In the genomic region with DNA sequence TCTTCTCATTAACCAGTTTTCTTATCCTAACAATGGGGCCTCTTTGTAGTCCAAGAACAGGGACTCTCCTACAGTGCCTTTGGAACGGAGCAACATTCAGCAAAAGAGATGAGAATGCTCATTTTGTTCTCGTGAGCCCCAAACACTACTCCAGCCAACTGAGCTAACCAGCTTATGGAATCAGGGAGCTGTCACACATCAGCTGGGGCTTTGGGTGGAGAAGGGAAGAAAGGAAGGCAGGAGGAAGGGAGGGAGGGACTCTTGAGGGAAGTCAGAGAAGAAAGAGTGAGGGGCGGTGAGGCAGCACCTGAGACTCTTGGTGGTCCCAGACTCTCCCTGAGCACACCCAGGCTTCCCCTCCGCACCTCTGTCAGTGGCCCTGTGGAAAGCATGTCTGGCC, we compare ENCODE assay signal across 11 cellular contexts.
DNase-seq lines count a peak whose midpoint lies in the region; ATAC-seq and TF ChIP-seq lines count a peak whose summit lies in the region.
"Had no signal": no experiment of that assay in that cellular context is flagged by ENCODE, and none has a peak within 500 bp of the region (broad histone marks: within the 10 kb centered on the region; RNA-seq: fewer than 3 reads in every experiment).

No MANE protein-coding gene starts in this region.

- H3K27me3 ChIP-seq in mesenchymal stem cell (ENCODE audit: control insufficient read depth in 1 of 2, insufficient read depth in 1 of 2, low read length in 2 of 2), result no peaks in the 10 kb centered on the region
- no peaks in the 10 kb centered on the region for H3K27me3 ChIP-seq in subcutaneous abdominal adipose tissue (ENCODE audit: control insufficient read depth in 5 of 5, insufficient read depth in 4 of 5, low read length in 5 of 5)

- 84% methylated on average over 3 of the region's 4 CpGs for WGBS in mesenchymal stem cell

- peak overlapping the region; percentile 75 for H2AK5ac ChIP-seq in mesenchymal stem cell (ENCODE audit: low read length, severe bottlenecking)

- no peak overlapping the region for H3K9ac ChIP-seq in mesenchymal stem cell (ENCODE audit: low read length)
- H3K9ac ChIP-seq in subcutaneous abdominal adipose tissue (ENCODE audit: low read length in 5 of 5), result no peak overlapping the region

- peaks cover 33% of the 10 kb centered on the region for H3K79me1 ChIP-seq in mesenchymal stem cell (replicated peaks; ENCODE audit: low read length, poor library complexity, severe bottlenecking)

- CTCF ChIA-PET in RWPE1 (lab: Yijun Ruan, JAX), result interaction anchor here (0.6 to 1.3 kb wide), 5 partner anchors 45 to 1015 kb away, joined by 3 to 10 read pairs (median 3); no protein-coding TSS in a partner anchor

- H3K9me3 ChIP-seq in mesenchymal stem cell (ENCODE audit: control insufficient read depth, low read length) (no peaks in the 10 kb centered on the region), subcutaneous abdominal adipose tissue (ENCODE audit: control insufficient read depth in 5 of 5, low read length in 5 of 5) (no peaks in the 10 kb centered on the region)

- H3K36me3 ChIP-seq in mesenchymal stem cell (ENCODE audit: control insufficient read depth in 1 of 2, insufficient read depth in 2 of 2, low read depth in 1 of 2, low read length in 2 of 2) (peaks cover 3 to 24% of the 10 kb centered on the region in 2 experiments), subcutaneous abdominal adipose tissue (ENCODE audit: control insufficient read depth in 5 of 5, insufficient read depth in 5 of 5, low read length in 5 of 5) (peaks cover 0 to 14% (median 4%) of the 10 kb centered on the region in 5 donors)

- TF ChIP-seq CTCF in RWPE1 (conservative IDR thresholded peaks at IDR 0.05; ENCODE audit: low read depth), result no peak

- POLR2A ChIA-PET in RWPE1 (lab: Yijun Ruan, JAX; ENCODE audit: low non-redundant PET), result no interaction called here

- H2AFZ ChIP-seq in mesenchymal stem cell (ENCODE audit: low read depth, low read length), result no peak overlapping the region
- H2AFZ ChIP-seq: PC-9 had no signal

- no peak overlapping the region for H2BK5ac ChIP-seq in mesenchymal stem cell (ENCODE audit: low read depth, low read length, poor library complexity, severe bottlenecking)

- peak overlapping the region; percentile 83 for H3K27ac Mint-ChIP-seq in central memory CD8-positive, alpha-beta T cell (ENCODE audit: low read depth)
- H3K27ac Mint-ChIP-seq: dendritic cell treated with granulocyte-macrophage colony-stimulating factor and Interleukin-4, amounts not matched to agents 40 ng/mL and 50 ng/mL, for 4 days; WTC11 had no signal

- H3K4me1 Mint-ChIP-seq in central memory CD8-positive, alpha-beta T cell, result peaks cover 27% of the 10 kb centered on the region

- no peak overlapping the region for H2BK120ac ChIP-seq in mesenchymal stem cell (ENCODE audit: low read depth, low read length)

- H3K4me3 ChIP-seq in mesenchymal stem cell (ENCODE audit: insufficient read depth in 1 of 2, low read depth in 1 of 2, low read length in 2 of 2), result no peak overlapping the region
- no peak overlapping the region for H3K4me3 ChIP-seq in subcutaneous abdominal adipose tissue (ENCODE audit: low read depth in 1 of 5, low read length in 5 of 5)
- H3K4me3 ChIP-seq: K562, PC-9 had no signal

- H3K4me3 Mint-ChIP-seq in central memory CD8-positive, alpha-beta T cell, result no peak overlapping the region
- H3K4me3 Mint-ChIP-seq: dendritic cell treated with granulocyte-macrophage colony-stimulating factor and Interleukin-4, amounts not matched to agents 40 ng/mL and 50 ng/mL, for 4 days; WTC11 had no signal

- H3K14ac ChIP-seq in mesenchymal stem cell (ENCODE audit: low read length in 2 of 2), result peak overlapping the region in 1 of 2 experiments; percentile 31

- H4K91ac ChIP-seq in mesenchymal stem cell (ENCODE audit: low read length), result peak overlapping the region; percentile 84

- H3K4me1 ChIP-seq in mesenchymal stem cell (ENCODE audit: control insufficient read depth, insufficient read depth, low read depth, low read length) (peaks cover 31% of the 10 kb centered on the region), subcutaneous abdominal adipose tissue (ENCODE audit: control insufficient read depth in 5 of 5, insufficient read depth in 5 of 5, low read length in 5 of 5) (peaks cover 0 to 60% (median 27%) of the 10 kb centered on the region in 5 donors)

- H2BK12ac ChIP-seq in mesenchymal stem cell (ENCODE audit: low read length in 2 of 2), result peak overlapping the region in 1 of 2 experiments; percentile 93

- H3K4me2 ChIP-seq in mesenchymal stem cell (ENCODE audit: low read length, poor library complexity, severe bottlenecking), result no peak overlapping the region
- H3K4me2 ChIP-seq: PC-9 had no signal

- no peaks in the 10 kb centered on the region for H3K36me3 Mint-ChIP-seq in central memory CD8-positive, alpha-beta T cell (ENCODE audit: insufficient read depth)
- H3K36me3 Mint-ChIP-seq: WTC11 had no signal

- no peak overlapping the region for H3K23ac ChIP-seq in mesenchymal stem cell (ENCODE audit: low read length in 2 of 2)

- peak overlapping the region; percentile 31 for H3K27ac ChIP-seq in RWPE1
- no peak overlapping the region for H3K27ac ChIP-seq in mesenchymal stem cell (ENCODE audit: low read length, poor library complexity, severe bottlenecking)
- H3K27ac ChIP-seq in subcutaneous abdominal adipose tissue (ENCODE audit: low read depth, low read length), result peak overlapping the region; percentile 73
- H3K27ac ChIP-seq: PC-9 had no signal

- peak overlapping the region; percentile 53 for H4K8ac ChIP-seq in mesenchymal stem cell (ENCODE audit: low read length)

- no peak for ATAC-seq in central memory CD8-positive, alpha-beta T cell (replicated peaks; ENCODE audit: extremely low read depth, poor library complexity, severe bottlenecking)
- no peak for ATAC-seq in HG03460 (IDR thresholded peaks at IDR 0.05; ENCODE audit: unreplicated experiment)
- no peak for ATAC-seq in GM21423 (IDR thresholded peaks at IDR 0.05; ENCODE audit: unreplicated experiment)

- no peaks in the 10 kb centered on the region for H3K9me3 Mint-ChIP-seq in central memory CD8-positive, alpha-beta T cell
- H3K9me3 Mint-ChIP-seq: dendritic cell treated with granulocyte-macrophage colony-stimulating factor and Interleukin-4, amounts not matched to agents 40 ng/mL and 50 ng/mL, for 4 days; WTC11 had no signal

- peak overlapping the region; percentile 36 to 47 for H3K4ac ChIP-seq in mesenchymal stem cell (ENCODE audit: low read depth in 1 of 2, low read length in 2 of 2)

- DNase-seq in RWPE1 (ENCODE audit: low spot score) (no peak), mesenchymal stem cell (no peak), HUDEP-2 (lab: John Stamatoyannopoulos, UW; ENCODE audit: unreplicated experiment in 76 of 76) (no peak)
- no peak for DNase-seq in central memory CD8-positive, alpha-beta T cell (ENCODE audit: low spot score in 2 of 2)

- H2BK15ac ChIP-seq in mesenchymal stem cell (ENCODE audit: low read depth, poor library complexity, severe bottlenecking), result no peak overlapping the region

- H3K27me3 Mint-ChIP-seq in central memory CD8-positive, alpha-beta T cell, result no peaks in the 10 kb centered on the region

- peak overlapping the region; percentile 40 to 71 for H3K18ac ChIP-seq in mesenchymal stem cell (ENCODE audit: low read depth in 1 of 2, low read length in 2 of 2)
